In the genomic region with DNA sequence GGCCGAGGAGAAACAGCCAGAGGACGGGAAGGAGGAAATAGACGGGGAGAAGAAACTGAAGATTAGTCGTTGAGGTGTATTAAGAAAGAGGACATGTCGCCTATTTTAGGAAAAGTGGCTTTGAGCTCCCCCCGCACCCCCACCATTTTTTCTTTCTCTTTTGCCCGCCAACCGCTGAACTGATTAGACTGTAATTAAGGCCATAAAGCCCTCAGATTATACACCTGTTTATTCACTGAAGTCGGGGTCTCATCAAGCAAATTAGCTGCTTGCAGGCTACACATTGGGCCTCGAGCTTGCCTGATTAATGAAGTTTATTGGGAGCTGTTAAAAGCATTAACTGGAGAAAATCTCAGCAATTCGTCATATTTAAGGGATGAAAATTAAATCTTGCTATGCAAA, we compare ENCODE assay signal across 9 cellular contexts.
A peak's percentile ranks its signal among the peaks of the same experiment; 100 is the strongest.
DNase-seq lines count a peak whose midpoint lies in the region; ATAC-seq and TF ChIP-seq lines count a peak whose summit lies in the region.
"Had no signal": no experiment of that assay in that cellular context is flagged by ENCODE, and none has a peak within 500 bp of the region (broad histone marks: within the 10 kb centered on the region; RNA-seq: fewer than 3 reads in every experiment).

No MANE protein-coding gene starts in this region.

- no peak overlapping the region for H3K27ac ChIP-seq in SJSA1

- H3K27me3 ChIP-seq in SJSA1 (replicated peaks) = peaks cover 84% of the 10 kb centered on the region

- peak overlapping the region; percentile 33 for H3K4me3 ChIP-seq in SJSA1

- H3K36me3 Mint-ChIP-seq in T-helper 1 cell treated with Interleukin-12 subunit alpha and Interleukin-12 subunit beta and Interleukin-4 antibody, amounts not matched to agents 30 μg/mL and 1 μg/mL, for 36 hours (ENCODE audit: low read depth) = no peaks in the 10 kb centered on the region
- no peaks in the 10 kb centered on the region for H3K36me3 Mint-ChIP-seq in glutamatergic neuron (ENCODE audit: unreplicated experiment)
- no peaks in the 10 kb centered on the region for H3K36me3 Mint-ChIP-seq in stimulated activated effector memory CD8-positive, alpha-beta T cell treated with anti-CD3 and anti-CD28 coated beads, Interleukin-12 subunit alpha, Interleukin-12 subunit beta, amount 100 ng/mL, for 72 hours

- H3K9me3 Mint-ChIP-seq in T-helper 1 cell treated with Interleukin-12 subunit alpha and Interleukin-12 subunit beta and Interleukin-4 antibody, amounts not matched to agents 30 μg/mL and 1 μg/mL, for 36 hours = no peaks in the 10 kb centered on the region
- H3K9me3 Mint-ChIP-seq in glutamatergic neuron (ENCODE audit: unreplicated experiment) = peaks cover 6% of the 10 kb centered on the region
- H3K9me3 Mint-ChIP-seq in stimulated activated effector memory CD8-positive, alpha-beta T cell treated with anti-CD3 and anti-CD28 coated beads, Interleukin-12 subunit alpha, Interleukin-12 subunit beta, amount 100 ng/mL, for 72 hours = no peaks in the 10 kb centered on the region

- H3K27ac Mint-ChIP-seq in T-helper 1 cell treated with Interleukin-12 subunit alpha and Interleukin-12 subunit beta and Interleukin-4 antibody, amounts not matched to agents 30 μg/mL and 1 μg/mL, for 36 hours = no peak overlapping the region
- H3K27ac Mint-ChIP-seq in glutamatergic neuron (ENCODE audit: unreplicated experiment) = peak overlapping the region; percentile 81
- no peak overlapping the region for H3K27ac Mint-ChIP-seq in stimulated activated effector memory CD8-positive, alpha-beta T cell treated with anti-CD3 and anti-CD28 coated beads, Interleukin-12 subunit alpha, Interleukin-12 subunit beta, amount 100 ng/mL, for 72 hours

- H3K36me3 ChIP-seq in SJSA1 = no peaks in the 10 kb centered on the region

- H3K4me1 Mint-ChIP-seq in T-helper 1 cell treated with Interleukin-12 subunit alpha and Interleukin-12 subunit beta and Interleukin-4 antibody, amounts not matched to agents 30 μg/mL and 1 μg/mL, for 36 hours (ENCODE audit: low read depth) = peaks cover 9% of the 10 kb centered on the region
- peaks cover 12% of the 10 kb centered on the region for H3K4me1 Mint-ChIP-seq in glutamatergic neuron (ENCODE audit: low read depth, unreplicated experiment)
- peaks cover 15% of the 10 kb centered on the region for H3K4me1 Mint-ChIP-seq in stimulated activated effector memory CD8-positive, alpha-beta T cell treated with anti-CD3 and anti-CD28 coated beads, Interleukin-12 subunit alpha, Interleukin-12 subunit beta, amount 100 ng/mL, for 72 hours

- no peak for DNase-seq in T-helper 1 cell
- peak in 1 of 2 experiments; percentile 24 for DNase-seq in SJSA1 (ENCODE audit: low read depth in 1 of 2, low spot score in 2 of 2)
- DNase-seq in glutamatergic neuron = no peak
- DNase-seq in stimulated activated effector memory CD8-positive, alpha-beta T cell treated with anti-CD3 and anti-CD28 coated beads, Interleukin-12 subunit alpha, Interleukin-12 subunit beta, amount 100 ng/mL, for 72 hours (ENCODE audit: low spot score in 2 of 2) = no peak
- DNase-seq: activated naive CD4-positive, alpha-beta T cell had no signal

- no peaks in the 10 kb centered on the region for H3K9me3 ChIP-seq in SJSA1 (replicated peaks)

- no peak for ATAC-seq in stimulated activated effector memory CD8-positive, alpha-beta T cell treated with anti-CD3 and anti-CD28 coated beads, Interleukin-12 subunit alpha, Interleukin-12 subunit beta, amount 100 ng/mL, for 72 hours
- ATAC-seq in GM19023 (IDR thresholded peaks at IDR 0.05; ENCODE audit: unreplicated experiment) (no peak), HG02678 (IDR thresholded peaks at IDR 0.05; ENCODE audit: unreplicated experiment) (no peak), GM21381 (IDR thresholded peaks at IDR 0.05; ENCODE audit: unreplicated experiment) (no peak)

- H3K4me3 Mint-ChIP-seq in T-helper 1 cell treated with Interleukin-12 subunit alpha and Interleukin-12 subunit beta and Interleukin-4 antibody, amounts not matched to agents 30 μg/mL and 1 μg/mL, for 36 hours = peak overlapping the region; percentile 63
- peak overlapping the region; percentile 89 for H3K4me3 Mint-ChIP-seq in glutamatergic neuron (ENCODE audit: unreplicated experiment)
- peak overlapping the region; percentile 60 for H3K4me3 Mint-ChIP-seq in stimulated activated effector memory CD8-positive, alpha-beta T cell treated with anti-CD3 and anti-CD28 coated beads, Interleukin-12 subunit alpha, Interleukin-12 subunit beta, amount 100 ng/mL, for 72 hours

- peaks cover 14% of the 10 kb centered on the region for H3K4me1 ChIP-seq in SJSA1 (replicated peaks)

- no peak for TF ChIP-seq CTCF in glutamatergic neuron (IDR thresholded peaks at IDR 0.05; ENCODE audit: partially characterized antibody, unreplicated experiment)

- peaks cover 56% of the 10 kb centered on the region for H3K27me3 Mint-ChIP-seq in T-helper 1 cell treated with Interleukin-12 subunit alpha and Interleukin-12 subunit beta and Interleukin-4 antibody, amounts not matched to agents 30 μg/mL and 1 μg/mL, for 36 hours (ENCODE audit: low read depth)
- H3K27me3 Mint-ChIP-seq in glutamatergic neuron (ENCODE audit: unreplicated experiment) = peaks cover 10% of the 10 kb centered on the region
